ENCODE assay signal across 8 cellular contexts in genomic region chr5:78509884-78510769, GRCh38.
DNase-seq lines count a peak whose midpoint lies in the region; ATAC-seq and TF ChIP-seq lines count a peak whose summit lies in the region.

No MANE protein-coding gene starts in this region.

- H3K4me1 ChIP-seq in RWPE2 (ENCODE audit: insufficient read depth, poor library complexity, severe bottlenecking) (peaks cover 17% of the 10 kb centered on the region), spleen (peaks cover 9 to 47% (median 28%) of the 10 kb centered on the region in 6 donors)

- H3K27ac ChIP-seq in RWPE2 (ENCODE audit: poor library complexity, severe bottlenecking): no peak overlapping the region
- peak overlapping the region in 3 of 8 donors; percentile 13 to 68 (median 52) for H3K27ac ChIP-seq in spleen

- peaks cover 0 to 4% (median 0%) of the 10 kb centered on the region in 5 experiments for H3K9me3 Mint-ChIP-seq in brain
- no peaks in the 10 kb centered on the region for H3K9me3 Mint-ChIP-seq in immature natural killer cell

- H3K27me3 ChIP-seq in RWPE2 (ENCODE audit: insufficient read depth, poor library complexity, severe bottlenecking): no peaks in the 10 kb centered on the region
- H3K27me3 ChIP-seq in spleen (replicated peaks in 1 of 7): peaks cover 0 to 17% (median 0%) of the 10 kb centered on the region in 7 donors

- peaks cover 17% of the 10 kb centered on the region for H3K36me3 Mint-ChIP-seq in brain
- H3K36me3 Mint-ChIP-seq in immature natural killer cell: no peaks in the 10 kb centered on the region

- H3K4me3 ChIP-seq in RWPE2 (ENCODE audit: severe bottlenecking) (no peak overlapping the region), spleen (peak overlapping the region; percentile 31 to 70 (median 48))

- WGBS in spleen, 5 donors: 14 to 26% (median 18%) methylated on average over 37 to 61 of the region's 61 CpGs

- peaks cover 88% of the 10 kb centered on the region for H3K4me1 Mint-ChIP-seq in brain
- H3K4me1 Mint-ChIP-seq in immature natural killer cell: peaks cover 13 to 19% of the 10 kb centered on the region in 2 donors

- TF ChIP-seq POLR2A in spleen (IDR thresholded peaks at IDR 0.05): no peak

- H3K36me3 ChIP-seq in RWPE2 (ENCODE audit: low read depth): peaks cover 8% of the 10 kb centered on the region; the same call in 1 of the 2 replicates
- H3K36me3 ChIP-seq in spleen: no peaks in the 10 kb centered on the region

- TF ChIP-seq CTCF in RWPE2 (IDR thresholded peaks at IDR 0.05; ENCODE audit: poor library complexity, severe bottlenecking) (peak; percentile 10), brain (conservative IDR thresholded peaks at IDR 0.05) (no peak), spleen (IDR thresholded peaks at IDR 0.05 in 8 of 11, conservative IDR thresholded peaks at IDR 0.05 in 3 of 11) (peak in 2 of 11 experiments; percentile 9 to 10)

- H3K27ac Mint-ChIP-seq in brain (peak overlapping the region in 3 of 5 experiments; percentile 58 to 93 (median 77)), immature natural killer cell (no peak overlapping the region)

- H3K4me3 Mint-ChIP-seq in brain (peak overlapping the region in 4 of 5 experiments; percentile 14 to 70 (median 48)), immature natural killer cell (peak overlapping the region; percentile 80 to 92 (median 91))

- intact Hi-C loops in spleen (cut with DNase I; ENCODE audit: low total_unique reads): no loop called here

- DNase-seq in activated CD4-positive, CD25-positive, alpha-beta regulatory T cell (lab: John Stamatoyannopoulos, UW): no peak
- DNase-seq in RWPE2 (ENCODE audit: low spot score): no peak
- peak; percentile 21 to 28 (median 27) for DNase-seq in immature natural killer cell
- peak; percentile 94 for DNase-seq in spleen
- DNase-seq in pons (ENCODE audit: low spot score): no peak

- peaks cover 3% of the 10 kb centered on the region for H3K27me3 Mint-ChIP-seq in brain
- peaks cover 8 to 24% (median 19%) of the 10 kb centered on the region in 3 donors for H3K27me3 Mint-ChIP-seq in immature natural killer cell (ENCODE audit: low read depth in 3 of 3)

- H3K9me3 ChIP-seq in RWPE2 (ENCODE audit: severe bottlenecking) (no peaks in the 10 kb centered on the region), spleen (no peaks in the 10 kb centered on the region)

- peak; percentile 56 to 62 for ATAC-seq in activated CD4-positive, CD25-positive, alpha-beta regulatory T cell treated with anti-CD3 and anti-CD28 coated beads, Interleukin-2, amount 50 U/mL, for 24 hours
- ATAC-seq in HG03039 (IDR thresholded peaks at IDR 0.05; ENCODE audit: unreplicated experiment): peak; percentile 84
- ATAC-seq in RWPE2 (ENCODE audit: low read depth): peak; percentile 11; the same call in 1 of the 3 replicates

Comparison
In these comparisons a context has a peak if more than half of its experiments do, and no peak if none do; other contexts are left out.
1. ATAC-seq: peak in every context shown above with its lines; median percentile 84 in HG03039; 59 in activated CD4-positive, CD25-positive, alpha-beta regulatory T cell treated with anti-CD3 and anti-CD28 coated beads, Interleukin-2, amount 50 U/mL, for 24 hours; 11 in RWPE2.
2. DNase-seq: peak in immature natural killer cell (3 of 3) and spleen (single experiment); none in activated CD4-positive, CD25-positive, alpha-beta regulatory T cell (0 of 4), RWPE2 (single experiment) and pons (single experiment).
3. H3K27ac Mint-ChIP-seq: peak in brain (3 of 5); none in immature natural killer cell (0 of 6).